ENCODE assay signal across 1 cellular context in genomic region chr12:29566441-29566840, GRCh38.
TF ChIP-seq lines count a peak whose summit lies in the region.

No MANE protein-coding gene starts in this region.

TF ChIP-seq in IMR-90, 13 proteins besides CTCF, POLR2A, EP300 and RAD21 (continued from another document):
- no peak for TF ChIP-seq CHD1 (IDR thresholded peaks at IDR 0.05; ENCODE audit: low read depth, low read length)
- TF ChIP-seq MAZ (IDR thresholded peaks at IDR 0.05; ENCODE audit: borderline replicate concordance, low read depth, low read length) = no peak
- TF ChIP-seq RFX5 (IDR thresholded peaks at IDR 0.05; ENCODE audit: low read depth, low read length) = no peak
- TF ChIP-seq CEBPB (IDR thresholded peaks at IDR 0.05; ENCODE audit: low read depth, low read length) = no peak
- TF ChIP-seq MAFK (IDR thresholded peaks at IDR 0.05; ENCODE audit: low read depth, low read length) = no peak
- no peak for TF ChIP-seq RCOR1 (IDR thresholded peaks at IDR 0.05; ENCODE audit: insufficient replicate concordance, low read length)
- no peak for TF ChIP-seq BHLHE40 (IDR thresholded peaks at IDR 0.05; ENCODE audit: low read depth, low read length)
- TF ChIP-seq SMC3 (IDR thresholded peaks at IDR 0.05; ENCODE audit: low read depth, low read length) = no peak
- TF ChIP-seq MXI1 (IDR thresholded peaks at IDR 0.05; ENCODE audit: borderline replicate concordance, low read depth, low read length) = no peak
- TF ChIP-seq USF2 (IDR thresholded peaks at IDR 0.05; ENCODE audit: low read depth, low read length) = no peak
